8 cellular contexts compared by ENCODE assay signal in genomic region chr22:35258144-35258988, GRCh38. TPM values are rescaled to one million over a fixed set of nuclear protein-coding genes. Genes with fewer than 3 reads are reported as not detected.
A peak's percentile ranks its signal among the peaks of the same experiment; 100 is the strongest.
DNase-seq lines count a peak whose midpoint lies in the region; ATAC-seq and TF ChIP-seq lines count a peak whose summit lies in the region.

No MANE protein-coding gene starts in this region.

- ATAC-seq in activated CD8-positive, alpha-beta memory T cell treated with anti-CD3 and anti-CD28 coated beads, Interleukin-2, amount 10 ng/mL, durations not matched to agents 7 days and 5 days = no peak
- ATAC-seq in thoracic aorta (ENCODE audit: insufficient number of reproducible peaks, low FRiP score, low read depth) (no peak), HG02981 (IDR thresholded peaks at IDR 0.05; ENCODE audit: unreplicated experiment) (no peak), GM18511 (IDR thresholded peaks at IDR 0.05; ENCODE audit: unreplicated experiment) (no peak)

- peaks cover 26% of the 10 kb centered on the region for H3K36me3 Mint-ChIP-seq in activated CD8-positive, alpha-beta memory T cell treated with anti-CD3 and anti-CD28 coated beads, Interleukin-2, amount 10 ng/mL, durations not matched to agents 7 days and 5 days

- CTCF ChIA-PET in activated CD8-positive, alpha-beta memory T cell treated with anti-CD3 and anti-CD28 coated beads, Interleukin-2, amount 10 ng/mL, durations not matched to agents 7 days and 5 days (lab: Charles Lee) = interaction anchor here (1.0 to 1.7 kb wide), 5 partner anchors 10 to 72 kb away, joined by 3 to 5 read pairs (median 3); partner anchors contain the start of gene TOM1

- no peaks in the 10 kb centered on the region for H3K9me3 Mint-ChIP-seq in activated CD8-positive, alpha-beta memory T cell treated with anti-CD3 and anti-CD28 coated beads, Interleukin-2, amount 10 ng/mL, durations not matched to agents 7 days and 5 days (ENCODE audit: low read depth)

- H3K36me3 ChIP-seq in NT2/D1 (ENCODE audit: insufficient read depth, insufficient read length, low read length) (peaks cover 37% of the 10 kb centered on the region), liver (ENCODE audit: control insufficient read depth in 4 of 4, insufficient read depth in 3 of 4, low read depth in 1 of 4, low read length in 3 of 4) (peaks cover 2 to 11% (median 9%) of the 10 kb centered on the region in 4 donors), thoracic aorta (peaks cover 7% of the 10 kb centered on the region)

- H3K27ac Mint-ChIP-seq in activated CD8-positive, alpha-beta memory T cell treated with anti-CD3 and anti-CD28 coated beads, Interleukin-2, amount 10 ng/mL, durations not matched to agents 7 days and 5 days = peak overlapping the region; percentile 91

- peak overlapping the region; percentile 86 for H3K9ac ChIP-seq in NT2/D1 (ENCODE audit: insufficient read length, low read depth)
- H3K9ac ChIP-seq in liver (ENCODE audit: low read depth in 1 of 2, low read length in 2 of 2) = peak overlapping the region; percentile 35 to 85

- 43% methylated on average over 23 of the region's 23 CpGs for WGBS in liver

- H3K4me3 ChIP-seq in NT2/D1 (ENCODE audit: insufficient read length, low read depth) = peak overlapping the region; percentile 57
- peak overlapping the region; percentile 62 to 97 (median 90) for H3K4me3 ChIP-seq in liver (ENCODE audit: low read depth in 1 of 3, low read length in 3 of 3)
- H3K4me3 ChIP-seq in thoracic aorta = peak overlapping the region; percentile 92

- H3K4me1 Mint-ChIP-seq in activated CD8-positive, alpha-beta memory T cell treated with anti-CD3 and anti-CD28 coated beads, Interleukin-2, amount 10 ng/mL, durations not matched to agents 7 days and 5 days = peaks cover 30% of the 10 kb centered on the region

- H3K27me3 ChIP-seq in NT2/D1 (ENCODE audit: insufficient read depth, insufficient read length) (no peaks in the 10 kb centered on the region), liver (ENCODE audit: control insufficient read depth in 4 of 4, insufficient read depth in 4 of 4, low read length in 3 of 4) (no peaks in the 10 kb centered on the region), thoracic aorta (replicated peaks; ENCODE audit: insufficient read depth) (no peaks in the 10 kb centered on the region)

- DNase-seq in activated CD8-positive, alpha-beta memory T cell treated with anti-CD3 and anti-CD28 coated beads, Interleukin-2, amount 10 ng/mL, durations not matched to agents 7 days and 5 days = peak; percentile 47
- no peak for DNase-seq in activated CD8-positive, alpha-beta memory T cell treated with anti-CD3 and anti-CD28 coated beads, Interleukin-2, amount 50 U/mL, for 4 hours
- no peak for DNase-seq in NT2/D1 (ENCODE audit: low read depth, low spot score)
- DNase-seq in cerebellar cortex (ENCODE audit: low spot score) = peak; percentile 33
- DNase-seq in thoracic aorta (ENCODE audit: low spot score) = no peak

- H3K4me1 ChIP-seq in NT2/D1 (ENCODE audit: insufficient read depth, insufficient read length) = peaks cover 1% of the 10 kb centered on the region
- H3K4me1 ChIP-seq in liver (ENCODE audit: control insufficient read depth in 4 of 4, insufficient read depth in 4 of 4, low read length in 3 of 4) = peaks cover 2 to 26% (median 18%) of the 10 kb centered on the region in 4 donors
- H3K4me1 ChIP-seq in thoracic aorta (ENCODE audit: control insufficient read depth in 1 of 2, low read depth in 2 of 2) = peaks cover 8 to 15% of the 10 kb centered on the region in 2 donors

- TF ChIP-seq RAD21 in liver (IDR thresholded peaks at IDR 0.05) = no peak

- no peak for TF ChIP-seq CTCF in liver (IDR thresholded peaks at IDR 0.05; ENCODE audit: low read depth, low read length, missing input control)
- no peak for TF ChIP-seq CTCF in thoracic aorta (IDR thresholded peaks at IDR 0.05)

- peak overlapping the region; percentile 94 for H3K4me3 Mint-ChIP-seq in activated CD8-positive, alpha-beta memory T cell treated with anti-CD3 and anti-CD28 coated beads, Interleukin-2, amount 10 ng/mL, durations not matched to agents 7 days and 5 days

- H3K27me3 Mint-ChIP-seq in activated CD8-positive, alpha-beta memory T cell treated with anti-CD3 and anti-CD28 coated beads, Interleukin-2, amount 10 ng/mL, durations not matched to agents 7 days and 5 days = no peaks in the 10 kb centered on the region

- no peaks in the 10 kb centered on the region for H3K9me3 ChIP-seq in NT2/D1 (ENCODE audit: insufficient read depth, low read length)
- no peaks in the 10 kb centered on the region for H3K9me3 ChIP-seq in liver (ENCODE audit: control insufficient read depth in 4 of 4, low read length in 3 of 4)
- H3K9me3 ChIP-seq in thoracic aorta = no peaks in the 10 kb centered on the region

- H3K27ac ChIP-seq in liver (ENCODE audit: low read depth in 1 of 2, low read length in 2 of 2) (peak overlapping the region; percentile 90 to 96), thoracic aorta (peak overlapping the region; percentile 84 to 92)

TF ChIP-seq in liver, 16 proteins besides CTCF, POLR2A, EP300 and RAD21:
- TF ChIP-seq HNF4G (IDR thresholded peaks at IDR 0.05) (no peak), YY1 (IDR thresholded peaks at IDR 0.05) (no peak), GABPA (IDR thresholded peaks at IDR 0.05 in 1 of 2, conservative IDR thresholded peaks at IDR 0.05 in 1 of 2) (no peak), HNF4A (conservative IDR thresholded peaks at IDR 0.05) (no peak), NR2F2 (IDR thresholded peaks at IDR 0.05) (no peak), ZBTB33 (IDR thresholded peaks at IDR 0.05) (no peak), FOXA2 (IDR thresholded peaks at IDR 0.05) (no peak), SP1 (IDR thresholded peaks at IDR 0.05) (no peak), REST (IDR thresholded peaks at IDR 0.05) (no peak)

RNA-seq across cellular contexts. Expression of gene HMGXB4, which starts 1.1 kb away (rescaled TPM):
- 10 to 100 TPM; 39.0 to 42.1 TPM for total RNA-seq in activated CD8-positive, alpha-beta memory T cell treated with anti-CD3 and anti-CD28 coated beads, Interleukin-2, amount 10 ng/mL, durations not matched to agents 7 days and 5 days
- total RNA-seq in liver (1 to 10 TPM; 8.0 to 9.9 TPM), thoracic aorta (10 to 100 TPM; 14.7 to 15.7 TPM)
- 1 to 10 TPM; 4.0 to 6.9 TPM for polyA plus RNA-seq in liver

RNA-seq across cellular contexts. Expression of gene TOM1, which starts 41.3 kb away (rescaled TPM):
- total RNA-seq in activated CD8-positive, alpha-beta memory T cell treated with anti-CD3 and anti-CD28 coated beads, Interleukin-2, amount 10 ng/mL, durations not matched to agents 7 days and 5 days = 10 to 100 TPM; 16.1 to 20.5 TPM
- total RNA-seq in liver (10 to 100 TPM; 17.9 to 53.0 TPM), thoracic aorta (10 to 100 TPM; 64.7 to 78.4 TPM)
- 10 to 100 TPM; 49.7 to 51.3 TPM for polyA plus RNA-seq in liver

Comparison
In these comparisons a context has a peak if more than half of its experiments do, and no peak if none do; other contexts are left out.
1. DNase-seq: peak in activated CD8-positive, alpha-beta memory T cell treated with anti-CD3 and anti-CD28 coated beads, Interleukin-2, amount 10 ng/mL, durations not matched to agents 7 days and 5 days (single experiment) and cerebellar cortex (single experiment); none in activated CD8-positive, alpha-beta memory T cell treated with anti-CD3 and anti-CD28 coated beads, Interleukin-2, amount 50 U/mL, for 4 hours (single experiment), NT2/D1 (single experiment) and thoracic aorta (single experiment).
2. Peak in every context shown above with its lines, with median percentiles within 50 percentile points of each other: H3K4me3 ChIP-seq.